In the genomic region with DNA sequence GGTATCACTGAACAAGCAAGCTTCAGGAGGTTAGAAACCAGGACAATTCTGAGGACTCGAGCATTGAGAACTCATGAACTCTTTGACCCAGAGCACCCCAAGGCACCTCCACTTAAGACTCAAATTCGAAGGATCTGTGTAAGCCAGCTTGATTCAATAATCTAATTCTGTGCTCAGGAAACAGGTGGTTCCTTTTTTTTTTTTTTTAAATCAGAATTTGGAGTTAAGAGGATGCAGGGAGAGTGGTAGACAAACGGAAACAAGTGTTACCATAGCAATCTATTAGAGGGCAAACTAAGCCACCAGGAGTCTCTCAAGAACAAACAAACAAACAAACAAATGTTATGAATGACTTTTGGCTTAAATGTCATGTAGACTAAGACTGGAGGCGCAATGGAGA, we compare ENCODE assay signal across 18 cellular contexts.
"Had no signal": no experiment of that assay in that cellular context is flagged by ENCODE, and none has a peak within 500 bp of the region (broad histone marks: within the 10 kb centered on the region; RNA-seq: fewer than 3 reads in every experiment).

No MANE protein-coding gene starts in this region.

- H3K27me3 ChIP-seq: adrenal gland, colonic mucosa, gastrocnemius medialis, testis, upper lobe of right lung had no signal

- DNase-seq: activated CD4-positive, alpha-beta T cell treated with anti-CD3 and anti-CD28 coated beads, Interleukin-2, amount 10 ng/mL, durations not matched to agents 7 days and 5 days; activated CD4-positive, CD25-positive, alpha-beta regulatory T cell; activated CD8-positive, alpha-beta memory T cell treated with anti-CD3 and anti-CD28 coated beads for 24 hours; activated naive CD4-positive, alpha-beta T cell treated with anti-CD3 and anti-CD28 coated beads, Interleukin-2, amount 10 ng/mL, durations not matched to agents 7 days and 5 days; activated T-cell treated with anti-CD3 and anti-CD28 coated beads for 4 hours; adrenal gland; colonic mucosa; effector CD4-positive, alpha-beta T cell; gastrocnemius medialis; left ventricle myocardium inferior; mesendoderm; retina; stimulated activated CD4-positive, alpha-beta T cell treated with anti-CD3 and anti-CD28 coated beads, Interleukin-15, amount 100 ng/mL, for 24 hours; stimulated activated CD4-positive, alpha-beta T cell treated with anti-CD3 and anti-CD28 coated beads, Interleukin-4, amount 100 ng/mL, for 24 hours; stimulated activated naive CD8-positive, alpha-beta T cell treated with anti-CD3 and anti-CD28 coated beads, Interleukin-15, amount 100 ng/mL, for 72 hours; testis; upper lobe of right lung had no signal

- H3K9me3 ChIP-seq: adrenal gland, colonic mucosa, gastrocnemius medialis, left ventricle myocardium inferior, testis, upper lobe of right lung had no signal

- H3K27ac ChIP-seq: adrenal gland, colonic mucosa, gastrocnemius medialis, left ventricle myocardium inferior, parathyroid adenoma, testis, upper lobe of right lung had no signal

- H3K9ac ChIP-seq: parathyroid adenoma had no signal

- H3K36me3 ChIP-seq: adrenal gland, colonic mucosa, gastrocnemius medialis, upper lobe of right lung had no signal

- H3K4me1 ChIP-seq: adrenal gland, colonic mucosa, gastrocnemius medialis, left ventricle myocardium inferior, parathyroid adenoma, testis, upper lobe of right lung had no signal

- ATAC-seq: gastrocnemius medialis; stimulated activated naive CD8-positive, alpha-beta T cell treated with anti-CD3 and anti-CD28 coated beads, Interleukin-15, amount 100 ng/mL, for 72 hours; upper lobe of right lung had no signal

- H3K4me3 ChIP-seq: adrenal gland, colonic mucosa, gastrocnemius medialis, left ventricle myocardium inferior, testis, upper lobe of right lung had no signal
